8 cellular contexts compared by ENCODE assay signal in genomic region chr5:170572453-170572852, GRCh38.
DNase-seq lines count a peak whose midpoint lies in the region; ATAC-seq and TF ChIP-seq lines count a peak whose summit lies in the region.

No MANE protein-coding gene starts in this region.

- no peak overlapping the region for H3K27ac ChIP-seq in esophagus muscularis mucosa (replicated peaks in 1 of 4)

- peak; percentile 80 for ATAC-seq in GM19455 (IDR thresholded peaks at IDR 0.05; ENCODE audit: unreplicated experiment)
- peak; percentile 85 for ATAC-seq in HG03066 (IDR thresholded peaks at IDR 0.05; ENCODE audit: low read depth, unreplicated experiment)
- ATAC-seq in left lobe of liver = no peak

- no peaks in the 10 kb centered on the region for H3K36me3 ChIP-seq in esophagus muscularis mucosa

- peaks cover 0 to 45% (median 3%) of the 10 kb centered on the region in 4 donors for H3K27me3 ChIP-seq in esophagus muscularis mucosa

- no peak for TF ChIP-seq CTCF in esophagus muscularis mucosa (IDR thresholded peaks at IDR 0.05)

- H3K4me3 ChIP-seq in esophagus muscularis mucosa = peak overlapping the region in 1 of 4 donors; percentile 6

- 14% methylated on average over 7 of the region's 7 CpGs for whole genome bisulfite sequencing in esophagus muscularis mucosa

- no peak for TF ChIP-seq EP300 in esophagus muscularis mucosa (IDR thresholded peaks at IDR 0.05)

- DNase-seq in activated CD8-positive, alpha-beta memory T cell treated with anti-CD3 and anti-CD28 coated beads, Interleukin-2, amount 50 U/mL, for 48 hours = peak; percentile 76
- DNase-seq in stimulated activated CD4-positive, alpha-beta T cell treated with anti-CD3 and anti-CD28 coated beads, Interleukin-1b, Interleukin-23, amount 100 ng/mL, for 24 hours (ENCODE audit: low read depth in 4 of 4, low spot score in 1 of 4) = peak; percentile 7 to 74 (median 44)
- DNase-seq in esophagus muscularis mucosa (ENCODE audit: extremely low spot score) (no peak), DMS79 (lab: John Stamatoyannopoulos, UW) (no peak), HuH-7 (ENCODE audit: low spot score) (no peak), left lobe of liver (ENCODE audit: low spot score) (no peak)

- TF ChIP-seq POLR2A in esophagus muscularis mucosa (IDR thresholded peaks at IDR 0.05; ENCODE audit: low read depth) = no peak

- intact Hi-C loops in esophagus muscularis mucosa (cut with DNase I) = no loop called here

- H3K4me1 ChIP-seq in esophagus muscularis mucosa = peaks cover 0 to 19% (median 4%) of the 10 kb centered on the region in 4 donors

- peaks cover 0 to 8% (median 3%) of the 10 kb centered on the region in 4 donors for H3K9me3 ChIP-seq in esophagus muscularis mucosa

Comparison
In these comparisons a context has a peak if more than half of its experiments do, and no peak if none do; other contexts are left out.
1. DNase-seq: peak in activated CD8-positive, alpha-beta memory T cell treated with anti-CD3 and anti-CD28 coated beads, Interleukin-2, amount 50 U/mL, for 48 hours (single experiment) and stimulated activated CD4-positive, alpha-beta T cell treated with anti-CD3 and anti-CD28 coated beads, Interleukin-1b, Interleukin-23, amount 100 ng/mL, for 24 hours (4 of 4); none in esophagus muscularis mucosa (single experiment), DMS79 (single experiment), HuH-7 (single experiment) and left lobe of liver (single experiment).